Comparison of ENCODE assay signal across 1 cellular context in the genomic region with DNA sequence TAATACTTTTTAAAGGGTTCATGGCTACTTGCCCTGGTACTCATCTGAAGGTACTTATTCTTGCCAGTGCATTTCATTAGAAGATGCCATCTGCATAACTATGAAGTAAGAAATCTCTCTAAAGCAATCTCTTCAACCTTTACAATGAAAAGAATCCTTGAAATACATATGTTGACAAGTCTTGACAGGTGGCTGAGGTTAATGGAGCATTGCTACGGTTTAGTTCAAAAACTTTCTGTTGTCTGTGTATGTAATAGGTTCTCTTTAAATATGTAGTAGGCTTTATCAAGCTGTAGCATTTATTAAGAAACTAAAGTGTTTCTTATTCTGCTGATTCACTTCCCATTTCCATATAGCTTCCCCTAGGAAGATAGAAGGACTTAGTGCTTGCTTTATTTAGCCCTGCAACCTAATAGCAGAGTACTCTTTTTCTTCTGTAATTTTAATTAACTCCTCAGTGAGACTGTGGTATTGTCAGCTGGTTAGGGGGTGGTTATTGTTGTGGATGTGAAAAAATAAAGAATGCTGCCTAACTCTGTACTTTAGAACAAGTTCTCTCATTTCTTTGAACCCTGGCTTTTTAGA.
TF ChIP-seq lines count a peak whose summit lies in the region.

No MANE protein-coding gene starts in this region.

TF ChIP-seq in K562, 482 proteins besides CTCF, POLR2A, EP300 and RAD21:
- TF ChIP-seq PTBP1 (IDR thresholded peaks at IDR 0.05; ENCODE audit: low read depth, low read length) = no peak
- TF ChIP-seq HDAC2 (IDR thresholded peaks at IDR 0.05) = no peak
- TF ChIP-seq DNMT1 (IDR thresholded peaks at IDR 0.05) = no peak
- no peak for TF ChIP-seq HDAC8 (tag; IDR thresholded peaks at IDR 0.05)
- no peak for TF ChIP-seq ZNF655 (CRISPR knock-in tag; IDR thresholded peaks at IDR 0.05)
- TF ChIP-seq CBX5 (IDR thresholded peaks at IDR 0.05; ENCODE audit: borderline replicate concordance, low read depth) = no peak
- TF ChIP-seq, protein P1, sequence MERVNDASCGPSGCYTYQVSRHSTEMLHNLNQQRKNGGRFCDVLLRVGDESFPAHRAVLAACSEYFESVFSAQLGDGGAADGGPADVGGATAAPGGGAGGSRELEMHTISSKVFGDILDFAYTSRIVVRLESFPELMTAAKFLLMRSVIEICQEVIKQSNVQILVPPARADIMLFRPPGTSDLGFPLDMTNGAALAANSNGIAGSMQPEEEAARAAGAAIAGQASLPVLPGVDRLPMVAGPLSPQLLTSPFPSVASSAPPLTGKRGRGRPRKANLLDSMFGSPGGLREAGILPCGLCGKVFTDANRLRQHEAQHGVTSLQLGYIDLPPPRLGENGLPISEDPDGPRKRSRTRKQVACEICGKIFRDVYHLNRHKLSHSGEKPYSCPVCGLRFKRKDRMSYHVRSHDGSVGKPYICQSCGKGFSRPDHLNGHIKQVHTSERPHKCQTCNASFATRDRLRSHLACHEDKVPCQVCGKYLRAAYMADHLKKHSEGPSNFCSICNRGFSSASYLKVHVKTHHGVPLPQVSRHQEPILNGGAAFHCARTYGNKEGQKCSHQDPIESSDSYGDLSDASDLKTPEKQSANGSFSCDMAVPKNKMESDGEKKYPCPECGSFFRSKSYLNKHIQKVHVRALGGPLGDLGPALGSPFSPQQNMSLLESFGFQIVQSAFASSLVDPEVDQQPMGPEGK (CRISPR knock-in tag; IDR thresholded peaks at IDR 0.05; ENCODE audit: borderline replicate concordance) = no peak
- TF ChIP-seq YY1 (IDR thresholded peaks at IDR 0.05; ENCODE audit: borderline replicate concordance in 1 of 3, control insufficient read depth in 1 of 3, extremely low read depth in 1 of 3, insufficient read depth in 3 of 3, insufficient read length in 1 of 3, insufficient replicate concordance in 2 of 3, low read depth in 1 of 3, low read length in 2 of 3) = no peak
- peak; percentile 18; the same call in 1 of the 2 replicates for TF ChIP-seq MAFF (IDR thresholded peaks at IDR 0.05; ENCODE audit: low read length)
- TF ChIP-seq MEF2A (IDR thresholded peaks at IDR 0.05; ENCODE audit: control insufficient read depth, low read depth, low read length) = no peak
- TF ChIP-seq MAFG (tag; conservative IDR thresholded peaks at IDR 0.05) = peak; percentile 35
- peak; percentile 70 for TF ChIP-seq NFE2 (IDR thresholded peaks at IDR 0.05; ENCODE audit: low read depth)
- TF ChIP-seq SNIP1 (IDR thresholded peaks at IDR 0.05; ENCODE audit: low read depth) = no peak
TF ChIP-seq in K562: peak in this region for 3.
